In genomic region chr14:21384494-21384851, GRCh38 we compare ENCODE assay signal across 8 cellular contexts. TPM values are rescaled to one million over a fixed set of nuclear protein-coding genes. Genes with fewer than 3 reads are reported as not detected.
A peak's percentile ranks its signal among the peaks of the same experiment; 100 is the strongest.
DNase-seq lines count a peak whose midpoint lies in the region; ATAC-seq, FAIRE-seq and TF ChIP-seq lines count a peak whose summit lies in the region.

No MANE protein-coding gene starts in this region.

- H3K4me1 Mint-ChIP-seq in activated T-helper 17 cell treated with anti-CD3 and anti-CD28 coated beads, Interleukin-2, amount 50 U/mL, for 72 hours: peaks cover 12% of the 10 kb centered on the region

- H3K4me3 ChIP-seq in A549 (peak overlapping the region; percentile 71), thymus (ENCODE audit: low read length) (peak overlapping the region; percentile 70)

- peak overlapping the region; percentile 97 for H3K4me3 Mint-ChIP-seq in activated T-helper 17 cell treated with anti-CD3 and anti-CD28 coated beads, Interleukin-2, amount 50 U/mL, for 72 hours

- intact Hi-C loops in left colon (cut with DNase I, micrococcal nuclease): loop anchor here in 1 of 2 donors (10.0 kb wide), 1 partner anchor 1900 kb away; the partner anchor contains the start of gene HOMEZ

- WGBS in A549 (ENCODE audit: missing lambda C conversion rate): 4% methylated on average over 12 of the region's 12 CpGs
- WGBS in thymus: under 1% methylated on average over 12 of the region's 12 CpGs

- peak overlapping the region; percentile 91 to 97 for H3K27ac ChIP-seq in A549
- peak overlapping the region; percentile 93 for H3K27ac ChIP-seq in thymus (ENCODE audit: low read depth)

- H3K27ac Mint-ChIP-seq in activated T-helper 17 cell treated with anti-CD3 and anti-CD28 coated beads, Interleukin-2, amount 50 U/mL, for 72 hours: peak overlapping the region; percentile 98

- H3K9me3 ChIP-seq in A549 (no peaks in the 10 kb centered on the region), thymus (ENCODE audit: control insufficient read depth) (no peaks in the 10 kb centered on the region)

- H3K4me2 ChIP-seq in A549: peak overlapping the region; percentile 77

- no peaks in the 10 kb centered on the region for H3K27me3 ChIP-seq in thymus (ENCODE audit: control insufficient read depth, insufficient read depth)

- no peak for FAIRE-seq in A549 (lab: Jason Lieb, UNC)

- TF ChIP-seq EP300 in A549 (IDR thresholded peaks at IDR 0.05): no peak

- no peaks in the 10 kb centered on the region for H3K9me3 Mint-ChIP-seq in activated T-helper 17 cell treated with anti-CD3 and anti-CD28 coated beads, Interleukin-2, amount 50 U/mL, for 72 hours

- no peak for TF ChIP-seq POLR2A in A549 (IDR thresholded peaks at IDR 0.05; ENCODE audit: low read length)

- ATAC-seq in A549 (peak in 1 of 2 experiments; percentile 30; a peak in 2 of 6 replicates), GM18858 (IDR thresholded peaks at IDR 0.05; ENCODE audit: unreplicated experiment) (peak; percentile 20), HG03139 (IDR thresholded peaks at IDR 0.05; ENCODE audit: unreplicated experiment) (peak; percentile 1), left colon (peak; percentile 7)
- ATAC-seq in activated T-helper 17 cell treated with anti-CD3 and anti-CD28 coated beads, Interleukin-2, amount 50 U/mL, for 72 hours (replicated peaks): peak; percentile 50

- peaks cover 27% of the 10 kb centered on the region for H3K4me1 ChIP-seq in A549
- peaks cover 9% of the 10 kb centered on the region for H3K4me1 ChIP-seq in thymus (ENCODE audit: control insufficient read depth, insufficient read depth, low read length)

- no peak for TF ChIP-seq RAD21 in A549 (conservative IDR thresholded peaks at IDR 0.05 in 1 of 2, IDR thresholded peaks at IDR 0.05 in 1 of 2)

- peaks cover 94% of the 10 kb centered on the region for H3K36me3 Mint-ChIP-seq in activated T-helper 17 cell treated with anti-CD3 and anti-CD28 coated beads, Interleukin-2, amount 50 U/mL, for 72 hours (ENCODE audit: low read depth)

- TF ChIP-seq CTCF in A549 (IDR thresholded peaks at IDR 0.05): no peak

- no peaks in the 10 kb centered on the region for H3K27me3 Mint-ChIP-seq in activated T-helper 17 cell treated with anti-CD3 and anti-CD28 coated beads, Interleukin-2, amount 50 U/mL, for 72 hours

- peaks cover 13% of the 10 kb centered on the region for H3K36me3 ChIP-seq in thymus (ENCODE audit: control insufficient read depth, insufficient read depth)

- no peak for DNase-seq in A549 (ENCODE audit: low read depth in 1 of 2, low spot score in 1 of 2)
- DNase-seq in left colon: no peak
- no peak for DNase-seq in foreskin melanocyte
- no peak for DNase-seq in T1000 (lab: John Stamatoyannopoulos, UW)

- POLR2A ChIA-PET in A549 (lab: Yijun Ruan, JAX): interaction anchor here (0.6 to 1.2 kb wide), 8 partner anchors 24 to 127 kb away, joined by 3 to 10 read pairs (median 5); partner anchors contain the start of genes CHD8 and METTL3

- CTCF ChIA-PET in A549 (lab: Yijun Ruan, JAX): interaction anchor here (0.6 to 1.4 kb wide), 4 partner anchors 9 to 172 kb away, joined by 3 to 5 read pairs (median 4); no protein-coding TSS in a partner anchor

TF ChIP-seq in A549, 52 proteins besides CTCF, POLR2A, EP300 and RAD21:
- TF ChIP-seq ZSCAN20 (CRISPR knock-in tag; IDR thresholded peaks at IDR 0.05) (no peak), MAX (IDR thresholded peaks at IDR 0.05) (no peak), HEYL (CRISPR knock-in tag; IDR thresholded peaks at IDR 0.05) (no peak), RCOR1 (IDR thresholded peaks at IDR 0.05; ENCODE audit: low read depth, low read length) (no peak), CBX8 (IDR thresholded peaks at IDR 0.05) (no peak), BHLHE40 (IDR thresholded peaks at IDR 0.05; ENCODE audit: low read depth, low read length) (no peak), TFCP2L1 (CRISPR knock-in tag; IDR thresholded peaks at IDR 0.05) (no peak), BCL3 (IDR thresholded peaks at IDR 0.05) (no peak), NR3C1 (IDR thresholded peaks at IDR 0.05) (no peak)

RNA-seq across cellular contexts. Expression of gene SUPT16H, which starts 0.7 kb away (rescaled TPM):
- polyA plus RNA-seq in A549 (2011; rRNA removed) (121 and 129 TPM in 2 replicates), A549 (2017; fragmentation: RNase III; extraction: RNeasy Plus Mini Kit Qiagen cat#74134 plus additional on column Dnase treatment) (126 to 138 TPM (median 131 TPM) in 3 replicates), thymus (64.5 TPM)
- polyA plus RNA-seq in A549 (2012; cell fraction: cytosol; rRNA removed): 49.5 and 54.0 TPM in 2 replicates
- polyA plus RNA-seq in A549 (2012; cell fraction: nucleus; rRNA removed): 40.1 and 72.9 TPM in 2 replicates
- 90.2 and 101 TPM in 2 replicates for polyA minus RNA-seq in A549 (2011; rRNA and poly(A)+ RNA removed)
- 100 to 1,000 TPM; 120 to 176 TPM for total RNA-seq in activated T-helper 17 cell treated with anti-CD3 and anti-CD28 coated beads, Interleukin-2, amount 50 U/mL, for 72 hours
- 10 to 100 TPM; 38.1 to 39.8 TPM for total RNA-seq in left colon
